In genomic region chr1:228164561-228165371, GRCh38 we compare ENCODE assay signal across 6 cellular contexts. TPM values are rescaled to one million over a fixed set of nuclear protein-coding genes. Genes with fewer than 3 reads are reported as not detected.
DNase-seq lines count a peak whose midpoint lies in the region; ATAC-seq lines count a peak whose summit lies in the region.

No MANE protein-coding gene starts in this region.

- H3K27ac ChIP-seq in GM23248 (peak overlapping the region; percentile 67), layer of hippocampus (ENCODE audit: low read depth, low read length) (peak overlapping the region; percentile 99)

- H3K79me2 ChIP-seq in GM23248 (ENCODE audit: insufficient read depth), result peaks cover 28% of the 10 kb centered on the region

- WGBS in GM23248 (ENCODE audit: low coverage in 1 of 2, low lambda C conversion rate in 2 of 2, missing lambda C conversion rate in 2 of 2), 2 experiments, result 54% methylated on average over 20 of the region's 20 CpGs

- peak overlapping the region; percentile 81 for H3K9ac ChIP-seq in GM23248

- peaks cover 29% of the 10 kb centered on the region for H3K4me1 ChIP-seq in GM23248 (ENCODE audit: insufficient read depth)

- H3K4me2 ChIP-seq in GM23248 (ENCODE audit: unreplicated experiment), result peak overlapping the region; percentile 91

- DNase-seq in GM23248 (no peak), SKM-1 treated with dmso at 0.1 percent for 144 hours (lab: John Stamatoyannopoulos, UW; ENCODE audit: unreplicated experiment) (peak; percentile 76)

- H2AFZ ChIP-seq in GM23248, result peak overlapping the region; percentile 80

- no peaks in the 10 kb centered on the region for H4K20me1 ChIP-seq in GM23248 (ENCODE audit: insufficient read depth)

- in situ Hi-C loops in GM23248 (cut with MboI), result no loop called here

- ATAC-seq in HG03095 (IDR thresholded peaks at IDR 0.05; ENCODE audit: unreplicated experiment) (no peak), GM21529 (IDR thresholded peaks at IDR 0.05; ENCODE audit: unreplicated experiment) (no peak), GM18909 (IDR thresholded peaks at IDR 0.05; ENCODE audit: poor library complexity, unreplicated experiment) (no peak)

- no peaks in the 10 kb centered on the region for H3F3A ChIP-seq in GM23248 (ENCODE audit: insufficient read depth)

- H3K27me3 ChIP-seq in GM23248 (replicated peaks; ENCODE audit: insufficient read depth), result no peaks in the 10 kb centered on the region
- H3K27me3 ChIP-seq in layer of hippocampus (ENCODE audit: control insufficient read depth, insufficient read depth, low read length), result no peaks in the 10 kb centered on the region

- no peaks in the 10 kb centered on the region for H3K36me3 ChIP-seq in GM23248 (ENCODE audit: low read depth)

- H3K9me3 ChIP-seq in GM23248 (ENCODE audit: low read depth), result no peaks in the 10 kb centered on the region

- peak overlapping the region; percentile 78 for H3K4me3 ChIP-seq in GM23248

- no peaks in the 10 kb centered on the region for H3K9me2 ChIP-seq in GM23248 (ENCODE audit: insufficient read depth)

RNA-seq across cellular contexts. Expression of gene IBA57, which starts 0.8 kb away (rescaled TPM):
- total RNA-seq in GM23248 (2014; rRNA removed; shearing (Covaris generic)), result 2.9 and 6.2 TPM in 2 replicates
- polyA plus RNA-seq in GM23248 (2016; fragmentation: Nextera tagmentation; extraction: Ambion mirVana), result 2.0 and 3.3 TPM in 2 replicates

RNA-seq across cellular contexts. Expression of gene GJC2, which starts 15.0 kb away (rescaled TPM):
- 0.54 and 2.7 TPM in 2 replicates for total RNA-seq in GM23248 (2014; rRNA removed; shearing (Covaris generic))
- polyA plus RNA-seq in GM23248 (2016; fragmentation: Nextera tagmentation; extraction: Ambion mirVana), result 0.08 and 0.14 TPM in 2 replicates

RNA-seq across cellular contexts. Expression of gene GUK1, which starts 24.7 kb away (rescaled TPM):
- 324 and 340 TPM in 2 replicates for total RNA-seq in GM23248 (2014; rRNA removed; shearing (Covaris generic))
- 554 and 574 TPM in 2 replicates for polyA plus RNA-seq in GM23248 (2016; fragmentation: Nextera tagmentation; extraction: Ambion mirVana)

RNA-seq across cellular contexts. Expression of gene OBSCN, which starts 43.1 kb away (rescaled TPM):
- 3.0 and 5.2 TPM in 2 replicates for total RNA-seq in GM23248 (2014; rRNA removed; shearing (Covaris generic))
- polyA plus RNA-seq in GM23248 (2016; fragmentation: Nextera tagmentation; extraction: Ambion mirVana), result 1.1 and 1.3 TPM in 2 replicates

RNA-seq across cellular contexts. Expression of gene MRPL55, which starts 55.7 kb away (rescaled TPM):
- 57.5 and 84.4 TPM in 2 replicates for total RNA-seq in GM23248 (2014; rRNA removed; shearing (Covaris generic))
- 94.4 and 95.1 TPM in 2 replicates for polyA plus RNA-seq in GM23248 (2016; fragmentation: Nextera tagmentation; extraction: Ambion mirVana)
